29 cellular contexts compared by ENCODE assay signal in genomic region chrX:40460926-40461325, GRCh38.
DNase-seq lines count a peak whose midpoint lies in the region; ATAC-seq, FAIRE-seq and TF ChIP-seq lines count a peak whose summit lies in the region.
"Had no signal": no experiment of that assay in that cellular context is flagged by ENCODE, and none has a peak within 500 bp of the region (broad histone marks: within the 10 kb centered on the region; RNA-seq: fewer than 3 reads in every experiment).

No MANE protein-coding gene starts in this region.

- 0 out of 2 replicates have a peak, but pooled peaks cover 4% of the 10 kb centered on the region for H3K9me3 ChIP-seq in BLaER1
- H3K9me3 ChIP-seq in astrocyte (ENCODE audit: insufficient read depth, low read depth, low read length): no peaks in the 10 kb centered on the region
- H3K9me3 ChIP-seq: Caco-2, HAP-1, MG63 had no signal

- H3K4me2 ChIP-seq in BLaER1 (peak overlapping the region; percentile 58), astrocyte (ENCODE audit: low read length) (no peak overlapping the region)

- H3K27me3 Mint-ChIP-seq in astrocyte (ENCODE audit: low read depth, unreplicated experiment): peaks cover 11% of the 10 kb centered on the region
- H3K27me3 Mint-ChIP-seq in neural crest cell (ENCODE audit: low read depth): no peaks in the 10 kb centered on the region

- TF ChIP-seq CTCF in astrocyte (IDR thresholded peaks at IDR 0.05; ENCODE audit: insufficient read depth, low read depth, low read length): no peak
- no peak for TF ChIP-seq CTCF in neural crest cell (conservative IDR thresholded peaks at IDR 0.05)
- TF ChIP-seq CTCF in coronary artery (IDR thresholded peaks at IDR 0.05): no peak

- H3K36me3 ChIP-seq in BLaER1 (no peaks in the 10 kb centered on the region), astrocyte (ENCODE audit: insufficient read depth, low read length) (no peaks in the 10 kb centered on the region)
- H3K36me3 ChIP-seq: HAP-1, MG63 had no signal

- H3K4me3 Mint-ChIP-seq in astrocyte (ENCODE audit: unreplicated experiment) (no peak overlapping the region), neural crest cell (peak overlapping the region; percentile 46)
- H3K4me3 Mint-ChIP-seq: CD8-positive, alpha-beta T cell; HFFc6 had no signal

- H3K27ac ChIP-seq in BLaER1: no peak overlapping the region
- no peak overlapping the region for H3K27ac ChIP-seq in astrocyte (ENCODE audit: low read depth, low read length)
- H3K27ac ChIP-seq in coronary artery: no peak overlapping the region
- H3K27ac ChIP-seq: C4-2B, RWPE1 had no signal

- FAIRE-seq in astrocyte (lab: Jason Lieb, UNC): peak; percentile 39
- FAIRE-seq: A204.1, GM12878 had no signal

- no peaks in the 10 kb centered on the region for H3K79me2 ChIP-seq in astrocyte (ENCODE audit: insufficient read depth, low read length)

- 0 out of 2 replicates have a peak, but pooled peaks cover 3% of the 10 kb centered on the region for H3K27me3 ChIP-seq in BLaER1
- H3K27me3 ChIP-seq in astrocyte (ENCODE audit: insufficient read depth, low read length): peaks cover 5% of the 10 kb centered on the region
- H3K27me3 ChIP-seq: MG63 had no signal

- H3K27ac Mint-ChIP-seq in astrocyte (ENCODE audit: unreplicated experiment) (peak overlapping the region; percentile 42), neural crest cell (ENCODE audit: unreplicated experiment) (no peak overlapping the region)
- H3K27ac Mint-ChIP-seq: CD8-positive, alpha-beta T cell; HFFc6 had no signal

- H4K20me1 ChIP-seq in BLaER1: no peaks in the 10 kb centered on the region
- no peaks in the 10 kb centered on the region for H4K20me1 ChIP-seq in astrocyte (ENCODE audit: insufficient read depth, low read length)

- H3K4me1 ChIP-seq in BLaER1 (peaks cover 32% of the 10 kb centered on the region), astrocyte (ENCODE audit: insufficient read depth, low read length) (no peaks in the 10 kb centered on the region)
- H3K4me1 ChIP-seq: Caco-2 had no signal

- no peak for ATAC-seq in HG03196 (IDR thresholded peaks at IDR 0.05; ENCODE audit: unreplicated experiment)
- ATAC-seq: CD8-positive, alpha-beta T cell; GM12878 had no signal

- H3K4me3 ChIP-seq in BLaER1 (no peak overlapping the region), astrocyte (ENCODE audit: insufficient read depth, low read depth, low read length) (no peak overlapping the region), coronary artery (no peak overlapping the region)
- H3K4me3 ChIP-seq: GM12878, HAP-1, MG63 had no signal

- H3K9ac ChIP-seq in BLaER1: no peak overlapping the region
- no peak overlapping the region for H3K9ac ChIP-seq in astrocyte (ENCODE audit: low read length)

- H3K36me3 Mint-ChIP-seq in astrocyte (ENCODE audit: low read depth, unreplicated experiment) (no peaks in the 10 kb centered on the region), neural crest cell (ENCODE audit: low read depth) (peaks cover 7% of the 10 kb centered on the region)
- H3K36me3 Mint-ChIP-seq: CD8-positive, alpha-beta T cell had no signal

- no peak overlapping the region for H2AFZ ChIP-seq in astrocyte (ENCODE audit: low read depth, low read length)

- DNase-seq in MV-4-11 (lab: John Stamatoyannopoulos, UW) (peak; percentile 25), astrocyte (ENCODE audit: low read depth) (peak; percentile 25), neural crest cell (ENCODE audit: low read depth, low spot score) (no peak), coronary artery (ENCODE audit: low spot score) (no peak), NCI-H2196 (lab: John Stamatoyannopoulos, UW; ENCODE audit: unreplicated experiment) (no peak)
- no peak for DNase-seq in activated effector memory CD4-positive, alpha-beta T cell treated with anti-CD3 and anti-CD28 coated beads, Interleukin-2, amount 50 U/mL, for 16 hours
- DNase-seq: AML-193; Caco-2; CD8-positive, alpha-beta T cell; GDM1; GOT3; HFFc6; KBM-7; MG63; NCI-H1092; NCI-H1417 treated with DMSO at 0.1 percent for 48 hours; NCI-H187; NCI-H2081 treated with DMSO at 0.1 percent for 48 hours; NCI-H2171 treated with DMSO at 0.1 percent for 48 hours; NCI-H524; NCI-H774; SHP77 had no signal

- peaks cover 15% of the 10 kb centered on the region for H3K4me1 Mint-ChIP-seq in astrocyte (ENCODE audit: low read depth, unreplicated experiment)
- H3K4me1 Mint-ChIP-seq in neural crest cell: peaks cover 57% of the 10 kb centered on the region

- H3K9me3 Mint-ChIP-seq in astrocyte (ENCODE audit: unreplicated experiment): peaks cover 4% of the 10 kb centered on the region
- peaks cover 15% of the 10 kb centered on the region for H3K9me3 Mint-ChIP-seq in neural crest cell
- H3K9me3 Mint-ChIP-seq: CD8-positive, alpha-beta T cell; HFFc6 had no signal

Comparison
In these comparisons a context has a peak if more than half of its experiments do, and no peak if none do; other contexts are left out.
1. DNase-seq: peak in MV-4-11 (single experiment) and astrocyte (single experiment); none in neural crest cell (single experiment), coronary artery (single experiment), NCI-H2196 (single experiment) and activated effector memory CD4-positive, alpha-beta T cell treated with anti-CD3 and anti-CD28 coated beads, Interleukin-2, amount 50 U/mL, for 16 hours (single experiment).